In genomic region chr3:100465871-100466777, GRCh38 we compare ENCODE assay signal across 9 cellular contexts. TPM values are rescaled to one million over a fixed set of nuclear protein-coding genes. Genes with fewer than 3 reads are reported as not detected.
DNase-seq lines count a peak whose midpoint lies in the region; ATAC-seq and TF ChIP-seq lines count a peak whose summit lies in the region.
"Had no signal": no experiment of that assay in that cellular context is flagged by ENCODE, and none has a peak within 500 bp of the region (broad histone marks: within the 10 kb centered on the region; RNA-seq: fewer than 3 reads in every experiment).

No MANE protein-coding gene starts in this region.

- ATAC-seq in CD4-positive, CD25-positive, alpha-beta regulatory T cell (ENCODE audit: low read depth in 2 of 2), result no peak
- ATAC-seq in GM18907 (IDR thresholded peaks at IDR 0.05; ENCODE audit: unreplicated experiment) (peak; percentile 55), HG03045 (IDR thresholded peaks at IDR 0.05; ENCODE audit: unreplicated experiment) (peak; percentile 58)
- ATAC-seq in activated T-helper 17 cell treated with anti-CD3 and anti-CD28 coated beads, Interleukin-2, amount 50 U/mL, for 72 hours (replicated peaks), result peak; percentile 67

- H2AFZ ChIP-seq in PC-9, result no peak overlapping the region; the same call in 1 of the 2 replicates

- H3K36me3 Mint-ChIP-seq in CD4-positive, CD25-positive, alpha-beta regulatory T cell, result peaks cover 4% of the 10 kb centered on the region
- no peaks in the 10 kb centered on the region for H3K36me3 Mint-ChIP-seq in activated T-helper 17 cell treated with anti-CD3 and anti-CD28 coated beads, Interleukin-2, amount 50 U/mL, for 72 hours (ENCODE audit: low read depth)

- no peak for TF ChIP-seq CTCF in PC-9 (conservative IDR thresholded peaks at IDR 0.05)
- no peak for TF ChIP-seq CTCF in ovary (IDR thresholded peaks at IDR 0.05)

- peaks cover 0 to 14% (median 3%) of the 10 kb centered on the region in 7 donors for H3K9me3 Mint-ChIP-seq in CD4-positive, CD25-positive, alpha-beta regulatory T cell
- H3K9me3 Mint-ChIP-seq in activated T-helper 17 cell treated with anti-CD3 and anti-CD28 coated beads, Interleukin-2, amount 50 U/mL, for 72 hours, result no peaks in the 10 kb centered on the region

- H3K4me2 ChIP-seq in PC-9, result no peak overlapping the region

- H3K27ac ChIP-seq in CD4-positive, CD25-positive, alpha-beta regulatory T cell (ENCODE audit: insufficient read depth, low read length, poor library complexity, severe bottlenecking), result no peak overlapping the region
- H3K27ac ChIP-seq in PC-9 (no peak overlapping the region), ovary (no peak overlapping the region)

- no peaks in the 10 kb centered on the region for H4K20me1 ChIP-seq in PC-9 (ENCODE audit: insufficient read depth)

- H3K9me2 ChIP-seq in PC-9 (ENCODE audit: insufficient read depth), result no peaks in the 10 kb centered on the region

- H3K4me3 ChIP-seq in CD4-positive, CD25-positive, alpha-beta regulatory T cell (ENCODE audit: low read depth, low read length), result no peak overlapping the region
- no peak overlapping the region for H3K4me3 ChIP-seq in PC-9
- H3K4me3 ChIP-seq in ovary, result no peak overlapping the region

- H3K36me3 ChIP-seq in CD4-positive, CD25-positive, alpha-beta regulatory T cell (ENCODE audit: control insufficient read depth, insufficient read depth, low read length), result no peaks in the 10 kb centered on the region
- H3K36me3 ChIP-seq in PC-9 (ENCODE audit: low read depth) (no peaks in the 10 kb centered on the region), ovary (no peaks in the 10 kb centered on the region)

- POLR2A ChIA-PET in PC-9 (lab: Charles Lee; ENCODE audit: unreplicated experiment), result no interaction called here

- H3K79me2 ChIP-seq in PC-9 (ENCODE audit: low read depth), result no peaks in the 10 kb centered on the region

- no peak overlapping the region for H3K4me3 Mint-ChIP-seq in CD4-positive, CD25-positive, alpha-beta regulatory T cell
- H3K4me3 Mint-ChIP-seq in activated T-helper 17 cell treated with anti-CD3 and anti-CD28 coated beads, Interleukin-2, amount 50 U/mL, for 72 hours, result peak overlapping the region; percentile 52

- no peak for TF ChIP-seq POLR2A in ovary (IDR thresholded peaks at IDR 0.05)

- no TSS peak for BruUV-seq in PC-9 (replicated peaks; lab: Mats Ljungman, UMichigan)

- TF ChIP-seq EP300 in ovary (IDR thresholded peaks at IDR 0.05), result no peak

- H3K27me3 Mint-ChIP-seq in CD4-positive, CD25-positive, alpha-beta regulatory T cell, result peaks cover 14% of the 10 kb centered on the region
- H3K27me3 Mint-ChIP-seq in activated T-helper 17 cell treated with anti-CD3 and anti-CD28 coated beads, Interleukin-2, amount 50 U/mL, for 72 hours, result peaks cover 2% of the 10 kb centered on the region

- peaks cover 0 to 6% (median 2%) of the 10 kb centered on the region in 4 donors for H3K4me1 Mint-ChIP-seq in CD4-positive, CD25-positive, alpha-beta regulatory T cell
- H3K4me1 Mint-ChIP-seq in activated T-helper 17 cell treated with anti-CD3 and anti-CD28 coated beads, Interleukin-2, amount 50 U/mL, for 72 hours, result peaks cover 6% of the 10 kb centered on the region

- no peaks in the 10 kb centered on the region for H3K27me3 ChIP-seq in CD4-positive, CD25-positive, alpha-beta regulatory T cell (ENCODE audit: control insufficient read depth, insufficient read depth, low read length)
- H3K27me3 ChIP-seq in PC-9 (ENCODE audit: insufficient read depth, low read depth) (no peaks in the 10 kb centered on the region), ovary (no peaks in the 10 kb centered on the region)

- no peaks in the 10 kb centered on the region for H3F3A ChIP-seq in PC-9 (ENCODE audit: insufficient read depth, low read depth)

- peaks cover 0 to 4% of the 10 kb centered on the region in 2 experiments for H3K9me3 ChIP-seq in CD4-positive, CD25-positive, alpha-beta regulatory T cell (ENCODE audit: control insufficient read depth in 2 of 2, low read length in 2 of 2)
- H3K9me3 ChIP-seq in PC-9 (ENCODE audit: insufficient read depth, low read depth), result peaks cover 4% of the 10 kb centered on the region; the same call in 1 of the 2 replicates
- no peaks in the 10 kb centered on the region for H3K9me3 ChIP-seq in ovary

- CTCF ChIA-PET in PC-9 (lab: Charles Lee), result interaction anchor here (0.6 to 4.5 kb wide), 3 partner anchors 125 to 962 kb away, joined by 5 to 87 read pairs (median 11); no protein-coding TSS in a partner anchor

- WGBS in ovary, 3 donors, result 73 to 78% (median 75%) methylated on average over 3 of the region's 3 CpGs

- peak in 1 of 3 donors; percentile 13 for DNase-seq in CD4-positive, CD25-positive, alpha-beta regulatory T cell
- DNase-seq in RPMI8226 (no peak), PC-9 (no peak), HuH-7.5 (ENCODE audit: low spot score) (no peak), ovary (no peak)
- DNase-seq: activated CD4-positive, CD25-positive, alpha-beta regulatory T cell had no signal

- intact Hi-C loops in PC-9 (cut with micrococcal nuclease; ENCODE audit: unreplicated experiment), result no loop called here
- intact Hi-C loops in ovary (cut with DNase I), result no loop called here

- no peaks in the 10 kb centered on the region for H3K4me1 ChIP-seq in CD4-positive, CD25-positive, alpha-beta regulatory T cell (ENCODE audit: control insufficient read depth, insufficient read depth, low read length, poor library complexity, severe bottlenecking)
- H3K4me1 ChIP-seq in PC-9 (replicated peaks; ENCODE audit: insufficient read depth), result no peaks in the 10 kb centered on the region
- no peaks in the 10 kb centered on the region for H3K4me1 ChIP-seq in ovary (ENCODE audit: insufficient read depth)

- H3K27ac Mint-ChIP-seq in CD4-positive, CD25-positive, alpha-beta regulatory T cell, result peak overlapping the region in 2 of 3 donors; percentile 33 to 47
- H3K27ac Mint-ChIP-seq in activated T-helper 17 cell treated with anti-CD3 and anti-CD28 coated beads, Interleukin-2, amount 50 U/mL, for 72 hours, result peak overlapping the region; percentile 32

RNA-seq across cellular contexts. Expression of gene TMEM45A, which starts 26.3 kb away (rescaled TPM):
- total RNA-seq in CD4-positive, CD25-positive, alpha-beta regulatory T cell, result 0.39 TPM
- polyA plus RNA-seq in CD4-positive, CD25-positive, alpha-beta regulatory T cell, result not detected
- 10 to 100 TPM in 1 of 2 donors, 1 to 10 TPM in 1; 2.4 to 26.0 TPM for total RNA-seq in activated T-helper 17 cell treated with anti-CD3 and anti-CD28 coated beads, Interleukin-2, amount 50 U/mL, for 72 hours
- total RNA-seq in PC-9 (2021), result 21.6 and 31.1 TPM in 2 replicates
- 10 to 100 TPM in 2 of 7 donors, 1 to 10 TPM in 5; 6.1 to 21.5 (median 9.0) TPM for total RNA-seq in ovary
- polyA plus RNA-seq in ovary, result 10 to 100 TPM; 11.8 to 72.0 TPM

Comparison
In these comparisons a context has a peak if more than half of its experiments do, and no peak if none do; other contexts are left out.
1. ATAC-seq: peak in GM18907 (single experiment), HG03045 (single experiment) and activated T-helper 17 cell treated with anti-CD3 and anti-CD28 coated beads, Interleukin-2, amount 50 U/mL, for 72 hours (single experiment); none in CD4-positive, CD25-positive, alpha-beta regulatory T cell (0 of 2).